Comparison of ENCODE assay signal across 1 cellular context in genomic region chr16:14502256-14502875, GRCh38.
TF ChIP-seq lines count a peak whose summit lies in the region.

No MANE protein-coding gene starts in this region.

TF ChIP-seq in HepG2, 621 proteins besides CTCF, POLR2A, EP300 and RAD21 (continued from another document):
- TF ChIP-seq RERE (CRISPR knock-in tag; IDR thresholded peaks at IDR 0.05; ENCODE audit: low read depth) (peak; percentile 38; the same call in 1 of the 2 replicates), MNT (IDR thresholded peaks at IDR 0.05) (peak; percentile 74), HMGXB3 (CRISPR knock-in tag; IDR thresholded peaks at IDR 0.05; ENCODE audit: borderline replicate concordance) (peak; percentile 24; the same call in 1 of the 2 replicates), ZNF335 (CRISPR knock-in tag; IDR thresholded peaks at IDR 0.05) (0 out of 2 replicates have a peak, but pooled peaks have one; percentile 5), TSC22D2 (CRISPR knock-in tag; IDR thresholded peaks at IDR 0.05; ENCODE audit: borderline replicate concordance) (0 out of 2 replicates have a peak, but pooled peaks have one; percentile 21), TMF1 (CRISPR knock-in tag; IDR thresholded peaks at IDR 0.05; ENCODE audit: low read depth) (0 out of 2 replicates have a peak, but pooled peaks have one; percentile 57), NFIB (CRISPR knock-in tag; IDR thresholded peaks at IDR 0.05; ENCODE audit: borderline replicate concordance) (no peak), HOXA5 (CRISPR knock-in tag; IDR thresholded peaks at IDR 0.05) (peak; percentile 59; the same call in 1 of the 2 replicates), CHD2 (IDR thresholded peaks at IDR 0.05; ENCODE audit: low read depth, low read length) (no peak), RCOR2 (CRISPR knock-in tag; IDR thresholded peaks at IDR 0.05) (0 out of 2 replicates have a peak, but pooled peaks have one; percentile 12), TARDBP (CRISPR knock-in tag; IDR thresholded peaks at IDR 0.05) (peak; percentile 5; the same call in 1 of the 2 replicates), ZNF34 (CRISPR knock-in tag; IDR thresholded peaks at IDR 0.05; ENCODE audit: borderline replicate concordance) (no peak), ZNF660 (CRISPR knock-in tag; IDR thresholded peaks at IDR 0.05; ENCODE audit: borderline replicate concordance, low read depth) (no peak)
- TF ChIP-seq, protein P1, sequence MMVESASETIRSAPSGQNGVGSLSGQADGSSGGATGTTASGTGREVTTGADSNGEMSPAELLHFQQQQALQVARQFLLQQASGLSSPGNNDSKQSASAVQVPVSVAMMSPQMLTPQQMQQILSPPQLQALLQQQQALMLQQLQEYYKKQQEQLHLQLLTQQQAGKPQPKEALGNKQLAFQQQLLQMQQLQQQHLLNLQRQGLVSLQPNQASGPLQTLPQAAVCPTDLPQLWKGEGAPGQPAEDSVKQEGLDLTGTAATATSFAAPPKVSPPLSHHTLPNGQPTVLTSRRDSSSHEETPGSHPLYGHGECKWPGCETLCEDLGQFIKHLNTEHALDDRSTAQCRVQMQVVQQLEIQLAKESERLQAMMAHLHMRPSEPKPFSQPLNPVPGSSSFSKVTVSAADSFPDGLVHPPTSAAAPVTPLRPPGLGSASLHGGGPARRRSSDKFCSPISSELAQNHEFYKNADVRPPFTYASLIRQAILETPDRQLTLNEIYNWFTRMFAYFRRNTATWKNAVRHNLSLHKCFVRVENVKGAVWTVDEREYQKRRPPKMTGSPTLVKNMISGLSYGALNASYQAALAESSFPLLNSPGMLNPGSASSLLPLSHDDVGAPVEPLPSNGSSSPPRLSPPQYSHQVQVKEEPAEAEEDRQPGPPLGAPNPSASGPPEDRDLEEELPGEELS (CRISPR knock-in tag; IDR thresholded peaks at IDR 0.05) = peak; percentile 12; the same call in 1 of the 2 replicates
